In genomic region chr17:40178021-40178601, GRCh38 we compare ENCODE assay signal across 8 cellular contexts. TPM values are rescaled to one million over a fixed set of nuclear protein-coding genes. Genes with fewer than 3 reads are reported as not detected.
DNase-seq lines count a peak whose midpoint lies in the region; ATAC-seq and TF ChIP-seq lines count a peak whose summit lies in the region.

No MANE protein-coding gene starts in this region.

- no peaks in the 10 kb centered on the region for H3K27me3 Mint-ChIP-seq in T-cell

- no peaks in the 10 kb centered on the region for H3K9me3 ChIP-seq in right atrium auricular region

- peaks cover 5% of the 10 kb centered on the region for H3K36me3 ChIP-seq in right atrium auricular region

- CTCF ChIA-PET in T-cell (lab: Charles Lee), result no interaction called here

- H3K4me1 ChIP-seq in right atrium auricular region, result peaks cover 0 to 22% of the 10 kb centered on the region in 2 donors

- in situ Hi-C loops in G401 (cut with HindIII; ENCODE audit: low sequenced_read_pairs), result loop anchor here (5.0 kb wide), 1 partner anchor 106 kb away; no protein-coding TSS in a partner anchor

- DNase-seq in G401 (ENCODE audit: low spot score) (peak; percentile 22), T-cell (peak in 1 of 34 experiments; percentile 8), right atrium auricular region (ENCODE audit: low spot score) (no peak), retina (peak; percentile 62), NCI-H2107 (lab: John Stamatoyannopoulos, UW) (no peak)
- no peak for DNase-seq in activated CD4-positive, CD25-positive, alpha-beta regulatory T cell (lab: John Stamatoyannopoulos, UW)

- peaks cover 7% of the 10 kb centered on the region for H3K36me3 Mint-ChIP-seq in T-cell

- H3K4me3 Mint-ChIP-seq in T-cell, result peak overlapping the region in 2 of 3 donors; percentile 59 to 66

- H3K27ac ChIP-seq in right atrium auricular region, result peak overlapping the region in 1 of 2 donors; percentile 22

- no peaks in the 10 kb centered on the region for H3K27me3 ChIP-seq in right atrium auricular region

- H3K4me3 ChIP-seq in right atrium auricular region, result peak overlapping the region; percentile 36 to 61

- H3K4me1 Mint-ChIP-seq in T-cell, result peaks cover 6 to 10% (median 9%) of the 10 kb centered on the region in 3 donors

- no peak for TF ChIP-seq CTCF in right atrium auricular region (IDR thresholded peaks at IDR 0.05)

- H3K9me3 Mint-ChIP-seq in T-cell, result no peaks in the 10 kb centered on the region

- ATAC-seq in T-cell (replicated peaks in 1 of 4) (peak in 1 of 4 experiments; percentile 2), GM21526 (IDR thresholded peaks at IDR 0.05; ENCODE audit: low FRiP score, unreplicated experiment) (no peak), GM21576 (IDR thresholded peaks at IDR 0.05; ENCODE audit: unreplicated experiment) (no peak)

- POLR2A ChIA-PET in T-cell (lab: Charles Lee), result interaction anchor here (0.6 to 0.7 kb wide), 2 partner anchors 21 to 221 kb away, joined by 3 to 4 read pairs; no protein-coding TSS in a partner anchor

- no peak overlapping the region for H3K27ac Mint-ChIP-seq in T-cell

RNA-seq across cellular contexts. Expression of gene RAPGEFL1, which starts 0.8 kb away (rescaled TPM):
- total RNA-seq in G401 (2014; rRNA removed; shearing (Covaris generic)), result 1.1 and 2.6 TPM in 2 replicates
- total RNA-seq in T-cell (1 to 10 TPM; 4.6 to 10.0 (median 6.2) TPM), right atrium auricular region (1 to 10 TPM; 1.6 to 2.9 TPM)

RNA-seq across cellular contexts. Expression of gene CASC3, which starts 37.8 kb away (rescaled TPM):
- total RNA-seq in G401 (2014; rRNA removed; shearing (Covaris generic)), result 31.1 and 61.1 TPM in 2 replicates
- total RNA-seq in T-cell (100 to 1,000 TPM; 116 to 161 (median 126) TPM), right atrium auricular region (10 to 100 TPM; 26.0 to 35.5 TPM)

RNA-seq across cellular contexts. Expression of gene WIPF2, which starts 41.0 kb away (rescaled TPM):
- total RNA-seq in G401 (2014; rRNA removed; shearing (Covaris generic)), result 4.6 and 9.7 TPM in 2 replicates
- total RNA-seq in T-cell (10 to 100 TPM; 23.1 to 42.1 (median 32.1) TPM), right atrium auricular region (1 to 10 TPM; 5.0 to 8.5 TPM)

RNA-seq across cellular contexts. Expression of gene MSL1, which starts 56.3 kb away (rescaled TPM):
- 67.9 and 80.5 TPM in 2 replicates for total RNA-seq in G401 (2014; rRNA removed; shearing (Covaris generic))
- total RNA-seq in T-cell, result 100 to 1,000 TPM; 106 to 136 (median 115) TPM
- 10 to 100 TPM; 42.2 to 52.5 TPM for total RNA-seq in right atrium auricular region

Comparison
In these comparisons a context has a peak if more than half of its experiments do, and no peak if none do; other contexts are left out.
1. DNase-seq: peak in G401 (single experiment) and retina (single experiment); none in right atrium auricular region (single experiment), activated CD4-positive, CD25-positive, alpha-beta regulatory T cell (0 of 4) and NCI-H2107 (single experiment).